9 cellular contexts compared by ENCODE assay signal in genomic region chr7:151351967-151352366, GRCh38. TPM values are rescaled to one million over a fixed set of nuclear protein-coding genes. Genes with fewer than 3 reads are reported as not detected.
A peak's percentile ranks its signal among the peaks of the same experiment; 100 is the strongest.
DNase-seq lines count a peak whose midpoint lies in the region; ATAC-seq, FAIRE-seq and TF ChIP-seq lines count a peak whose summit lies in the region.
"Had no signal": no experiment of that assay in that cellular context is flagged by ENCODE, and none has a peak within 500 bp of the region (broad histone marks: within the 10 kb centered on the region; RNA-seq: fewer than 3 reads in every experiment).

No MANE protein-coding gene starts in this region.

- TF ChIP-seq EP300 in HepG2 (IDR thresholded peaks at IDR 0.05; ENCODE audit: low read depth in 2 of 2, low read length in 2 of 2) (no peak), HepG2 (CRISPR knock-in tag; IDR thresholded peaks at IDR 0.05; ENCODE audit: borderline replicate concordance) (no peak)

- no TSS peak for BruUV-seq in HepG2 (replicated peaks; lab: Mats Ljungman, UMichigan)

- CTCF ChIA-PET in HepG2 (lab: Yijun Ruan, JAX; ENCODE audit: low intra/inter-chr PET ratio, low total read pairs): interaction anchor here (3.0 kb wide), 1 partner anchor 37 kb away, joined by 60 read pairs; no protein-coding TSS in a partner anchor

- H3K79me2 ChIP-seq in HepG2 (ENCODE audit: insufficient read depth, low read length): no peaks in the 10 kb centered on the region

- in situ Hi-C loops in HepG2 (cut with HindIII; ENCODE audit: extremely low pct_ligation_motif_present, low pct_unique_long_range_greater_than_20kb): loop anchor here (5.0 kb wide), 1 partner anchor 35 kb away; no protein-coding TSS in a partner anchor

- WGBS in adrenal gland, 4 donors: 60 to 71% (median 64%) methylated on average over 6 of the region's 6 CpGs
- 95% methylated on average over 6 of the region's 6 CpGs for WGBS in HepG2 (ENCODE audit: low lambda C conversion rate)

- H3K9ac ChIP-seq in HepG2 (ENCODE audit: insufficient read depth, low read depth, low read length): no peak overlapping the region

- no peak overlapping the region for H2AFZ ChIP-seq in HepG2 (ENCODE audit: low read length)

- H3K27me3 ChIP-seq in adrenal gland: no peaks in the 10 kb centered on the region
- H3K27me3 ChIP-seq in HepG2 (ENCODE audit: control insufficient read depth in 1 of 2, insufficient read depth in 2 of 2, low read length in 2 of 2): no peaks in the 10 kb centered on the region
- H3K27me3 ChIP-seq: upper lobe of left lung had no signal

- ATAC-seq in HG03457 (IDR thresholded peaks at IDR 0.05; ENCODE audit: unreplicated experiment) (peak; percentile 40), HepG2 (no peak)

- H3K4me2 ChIP-seq in HepG2 (ENCODE audit: low read depth, low read length): no peak overlapping the region

- H4K20me1 ChIP-seq in HepG2 (ENCODE audit: insufficient read depth, low read length): peaks cover 5% of the 10 kb centered on the region; the same call in 1 of the 2 replicates

- TF ChIP-seq POLR2A in GM12891 (IDR thresholded peaks at IDR 0.05; ENCODE audit: low read depth, low read length): no peak
- TF ChIP-seq POLR2A in adrenal gland (IDR thresholded peaks at IDR 0.05): no peak
- no peak for TF ChIP-seq POLR2A in HepG2 (IDR thresholded peaks at IDR 0.05; ENCODE audit: insufficient read depth in 1 of 2, low read depth in 2 of 2, low read length in 2 of 2)

- POLR2A ChIA-PET in HepG2 (lab: Yijun Ruan, JAX): no interaction called here

- H3K4me1 ChIP-seq in adrenal gland (replicated peaks in 1 of 2): peaks cover 2 to 23% of the 10 kb centered on the region in 2 donors
- H3K4me1 ChIP-seq in HepG2 (ENCODE audit: insufficient read depth, low read length): peaks cover 12% of the 10 kb centered on the region

- FAIRE-seq in GM12891 (lab: Jason Lieb, UNC) (no peak), HepG2 (lab: Jason Lieb, UNC) (no peak)

- TF ChIP-seq CTCF in adrenal gland (IDR thresholded peaks at IDR 0.05): no peak
- TF ChIP-seq CTCF in HepG2 (CRISPR knock-in tag; IDR thresholded peaks at IDR 0.05): no peak

- H3K27ac ChIP-seq in adrenal gland (no peak overlapping the region), HepG2 (ENCODE audit: extremely low read length, insufficient read depth, low read length) (no peak overlapping the region)

- H3K36me3 ChIP-seq in adrenal gland (replicated peaks in 1 of 2) (peaks cover 0 to 52% of the 10 kb centered on the region in 2 donors), HepG2 (replicated peaks in 1 of 2; ENCODE audit: control insufficient read depth in 1 of 2, insufficient read depth in 2 of 2, low read length in 2 of 2) (peaks cover 26 to 51% of the 10 kb centered on the region in 2 experiments; a peak in 4 of 5 replicates)

- intact Hi-C loops in adrenal gland (cut with DNase I): loop anchor here (2.0 to 5.0 kb wide), 2 partner anchors 37 to 40 kb away; no protein-coding TSS in a partner anchor
- intact Hi-C loops in HepG2 (cut with micrococcal nuclease; ENCODE audit: unreplicated experiment): loop anchor here (5.0 kb wide), 1 partner anchor 105 kb away; the partner anchor contains the start of gene SMARCD3

- no peak for TF ChIP-seq RAD21 in HepG2 (CRISPR knock-in tag; IDR thresholded peaks at IDR 0.05)

- no peak for DNase-seq in GM12891 (ENCODE audit: insufficient read length, low spot score)
- DNase-seq in activated CD8-positive, alpha-beta memory T cell treated with anti-CD3 and anti-CD28 coated beads, Interleukin-2, amount 50 U/mL, for 4 hours: peak; percentile 31
- peak; percentile 28 for DNase-seq in stimulated activated CD4-positive, alpha-beta T cell treated with anti-CD3 and anti-CD28 coated beads, Interleukin-12 subunit alpha, Interleukin-12 subunit beta, amount 100 ng/mL, for 4 hours
- no peak for DNase-seq in adrenal gland
- DNase-seq in HepG2 (ENCODE audit: low spot score): no peak
- no peak for DNase-seq in RPMI8226
- no peak for DNase-seq in NCI-H1105 (lab: John Stamatoyannopoulos, UW)

- H3K9me3 ChIP-seq in adrenal gland (replicated peaks in 1 of 3): no peaks in the 10 kb centered on the region
- H3K9me3 ChIP-seq in HepG2 (ENCODE audit: low read length): no peaks in the 10 kb centered on the region
- H3K9me3 ChIP-seq: upper lobe of left lung had no signal

- no peak overlapping the region for H3K4me3 ChIP-seq in adrenal gland
- H3K4me3 ChIP-seq in HepG2 (replicated peaks in 1 of 3; ENCODE audit: insufficient read depth in 1 of 3, low read depth in 2 of 3, low read length in 3 of 3): no peak overlapping the region
- H3K4me3 ChIP-seq: upper lobe of left lung had no signal

TF ChIP-seq in GM12891, 5 proteins besides CTCF, POLR2A, EP300 and RAD21:
- no peak for TF ChIP-seq TAF1 (IDR thresholded peaks at IDR 0.05; ENCODE audit: low read depth, low read length)
- TF ChIP-seq POU2F2 (IDR thresholded peaks at IDR 0.05; ENCODE audit: low read depth, low read length): no peak
- peak; percentile 74 for TF ChIP-seq SPI1 (IDR thresholded peaks at IDR 0.05; ENCODE audit: low read depth, low read length)
- no peak for TF ChIP-seq POLR2AphosphoS5 (IDR thresholded peaks at IDR 0.05; ENCODE audit: low read depth, low read length)
- no peak for TF ChIP-seq PAX5 (IDR thresholded peaks at IDR 0.05; ENCODE audit: insufficient read depth, low read length, severe bottlenecking)

TF ChIP-seq in HepG2, 621 proteins besides CTCF, POLR2A, EP300 and RAD21 (continues in another document):
- no peak for TF ChIP-seq TFDP2 (CRISPR knock-in tag; IDR thresholded peaks at IDR 0.05)

RNA-seq across cellular contexts. Expression of gene NUB1, which starts 10.4 kb away (rescaled TPM):
- 40.5 TPM for polyA plus RNA-seq in GM12891 (2012; ENCODE audit: low read depth, missing spikeins)
- total RNA-seq in adrenal gland: 10 to 100 TPM; 33.3 to 68.7 (median 48.6) TPM
- polyA plus RNA-seq in adrenal gland: 100 to 1,000 TPM in 1 of 3 donors, 10 to 100 TPM in 2; 22.5 to 127 (median 38.0) TPM
- 37.0 and 47.3 TPM in 2 replicates for total RNA-seq in HepG2 (2016; rRNA removed; fragmentation: Illumina TruSeq; extraction: Trizol)
- total RNA-seq in HepG2 (2016; cell fraction: cytosol; rRNA removed; fragmentation: Illumina TruSeq; extraction: Trizol; ENCODE audit: low read depth): 4.7 and 6.0 TPM in 2 replicates
- 35.2 and 42.6 TPM in 2 replicates for total RNA-seq in HepG2 (2016; cell fraction: insoluble cytoplasmic fraction; rRNA removed; fragmentation: Illumina TruSeq; extraction: Trizol)
- total RNA-seq in HepG2 (2016; cell fraction: membrane; rRNA removed; fragmentation: Illumina TruSeq; extraction: Trizol): 10.8 and 12.6 TPM in 2 replicates
- total RNA-seq in HepG2 (2016; cell fraction: nucleus; rRNA removed; fragmentation: Illumina TruSeq; extraction: Trizol): 18.9 and 20.1 TPM in 2 replicates
- polyA plus RNA-seq in HepG2 (2011; rRNA removed): 26.0 and 27.1 TPM in 2 replicates
- 19.1 and 22.8 TPM in 2 replicates for polyA plus RNA-seq in HepG2 (2011; cell fraction: cytosol; rRNA removed)
- 33.3 and 38.5 TPM in 2 replicates for polyA plus RNA-seq in HepG2 (2011; cell fraction: nucleus; rRNA removed)
- polyA plus RNA-seq in HepG2 (2012): 42.2 and 43.6 TPM in 2 replicates
- polyA plus RNA-seq in HepG2 (2016; cell fraction: cytosol; fragmentation: Illumina TruSeq; extraction: Trizol; ENCODE audit: low read depth): 2.7 and 3.1 TPM in 2 replicates
- 47.8 and 54.9 TPM in 2 replicates for polyA plus RNA-seq in HepG2 (2016; cell fraction: insoluble cytoplasmic fraction; fragmentation: Illumina TruSeq; extraction: Trizol; ENCODE audit: low read depth)
- 6.4 and 6.9 TPM in 2 replicates for polyA plus RNA-seq in HepG2 (2016; cell fraction: membrane; fragmentation: Illumina TruSeq; extraction: Trizol; ENCODE audit: low read depth)
- 27.0 and 28.5 TPM in 2 replicates for polyA plus RNA-seq in HepG2 (2016; cell fraction: nucleus; fragmentation: Illumina TruSeq; extraction: Trizol; ENCODE audit: insufficient read depth, low read depth)
- polyA minus RNA-seq in HepG2 (2011; rRNA and poly(A)+ RNA removed; ENCODE audit: low replicate concordance): 32.1 and 35.9 TPM in 2 replicates
- polyA minus RNA-seq in HepG2 (2011; cell fraction: cytosol; rRNA and poly(A)+ RNA removed): 22.8 and 23.4 TPM in 2 replicates
- 31.8 and 46.1 TPM in 2 replicates for polyA minus RNA-seq in HepG2 (2011; cell fraction: nucleus; rRNA and poly(A)+ RNA removed)

RNA-seq across cellular contexts. Expression of gene WDR86, which starts 57.9 kb away (rescaled TPM):
- polyA plus RNA-seq in GM12891 (2012; ENCODE audit: low read depth, missing spikeins): 0.23 TPM
- total RNA-seq in adrenal gland (10 to 100 TPM in 2 of 8 donors, 1 to 10 TPM in 6; 1.4 to 16.7 (median 5.1) TPM), HepG2 (2016; rRNA removed; fragmentation: Illumina TruSeq; extraction: Trizol) (0.11 TPM in 1 of 2 replicates, not detected in the other)
- polyA plus RNA-seq in adrenal gland (1 to 10 TPM in 2 of 3 donors, not detected in 1; 5.5 to 7.5 TPM), HepG2 (2011; rRNA removed) (2.9 and 4.3 TPM in 2 replicates)
- total RNA-seq in HepG2 (2016; cell fraction: cytosol; rRNA removed; fragmentation: Illumina TruSeq; extraction: Trizol; ENCODE audit: low read depth): not detected in 2 replicates
- not detected in 2 replicates for total RNA-seq in HepG2 (2016; cell fraction: insoluble cytoplasmic fraction; rRNA removed; fragmentation: Illumina TruSeq; extraction: Trizol)
- total RNA-seq in HepG2 (2016; cell fraction: membrane; rRNA removed; fragmentation: Illumina TruSeq; extraction: Trizol): 0.24 TPM in 1 of 2 replicates, not detected in the other
- total RNA-seq in HepG2 (2016; cell fraction: nucleus; rRNA removed; fragmentation: Illumina TruSeq; extraction: Trizol): 0.50 TPM in 1 of 2 replicates, not detected in the other
- 1.2 and 2.5 TPM in 2 replicates for polyA plus RNA-seq in HepG2 (2011; cell fraction: cytosol; rRNA removed)
- 22.1 and 28.5 TPM in 2 replicates for polyA plus RNA-seq in HepG2 (2011; cell fraction: nucleus; rRNA removed)
- 1.7 and 1.9 TPM in 2 replicates for polyA plus RNA-seq in HepG2 (2012)
- 0.14 TPM in 1 of 2 replicates, not detected in the other for polyA plus RNA-seq in HepG2 (2016; cell fraction: cytosol; fragmentation: Illumina TruSeq; extraction: Trizol; ENCODE audit: low read depth)
- polyA plus RNA-seq in HepG2 (2016; cell fraction: insoluble cytoplasmic fraction; fragmentation: Illumina TruSeq; extraction: Trizol; ENCODE audit: low read depth): not detected in 2 replicates
- 0.15 and 0.16 TPM in 2 replicates for polyA plus RNA-seq in HepG2 (2016; cell fraction: membrane; fragmentation: Illumina TruSeq; extraction: Trizol; ENCODE audit: low read depth)
- 0.61 TPM in 1 of 2 replicates, not detected in the other for polyA plus RNA-seq in HepG2 (2016; cell fraction: nucleus; fragmentation: Illumina TruSeq; extraction: Trizol; ENCODE audit: insufficient read depth, low read depth)
- polyA minus RNA-seq in HepG2 (2011; rRNA and poly(A)+ RNA removed; ENCODE audit: low replicate concordance): 3.2 TPM in 1 of 2 replicates, not detected in the other
- polyA minus RNA-seq in HepG2 (2011; cell fraction: cytosol; rRNA and poly(A)+ RNA removed): 0.59 and 1.6 TPM in 2 replicates
- polyA minus RNA-seq in HepG2 (2011; cell fraction: nucleus; rRNA and poly(A)+ RNA removed): 5.0 TPM in 2 replicates

Comparison
In these comparisons a context has a peak if more than half of its experiments do, and no peak if none do; other contexts are left out.
1. DNase-seq: peak in activated CD8-positive, alpha-beta memory T cell treated with anti-CD3 and anti-CD28 coated beads, Interleukin-2, amount 50 U/mL, for 4 hours (single experiment) and stimulated activated CD4-positive, alpha-beta T cell treated with anti-CD3 and anti-CD28 coated beads, Interleukin-12 subunit alpha, Interleukin-12 subunit beta, amount 100 ng/mL, for 4 hours (single experiment); none in GM12891 (single experiment), adrenal gland (0 of 7), HepG2 (single experiment), RPMI8226 (single experiment) and NCI-H1105 (single experiment).